9 cellular contexts compared by ENCODE assay signal in the genomic region with DNA sequence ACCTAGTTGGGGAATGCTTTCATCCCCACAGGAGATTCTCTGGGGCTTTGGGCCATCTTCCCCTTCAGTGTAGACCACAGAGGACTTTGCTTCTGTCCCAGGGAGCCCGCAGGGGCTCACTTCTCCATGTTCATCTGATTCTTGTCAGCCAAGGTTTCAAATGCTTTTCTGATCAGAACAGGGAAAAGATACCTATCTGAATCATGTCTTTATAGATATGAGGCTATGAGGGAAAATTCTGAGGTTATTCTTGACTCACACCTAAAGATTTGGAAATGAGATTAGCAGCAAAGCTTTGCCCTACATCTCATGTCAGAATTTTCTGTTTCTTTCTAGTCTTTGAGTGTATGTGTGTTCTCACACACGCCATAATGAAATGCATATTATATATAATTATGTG. TPM values are rescaled to one million over a fixed set of nuclear protein-coding genes. Genes with fewer than 3 reads are reported as not detected.
A peak's percentile ranks its signal among the peaks of the same experiment; 100 is the strongest.
DNase-seq lines count a peak whose midpoint lies in the region; ATAC-seq and TF ChIP-seq lines count a peak whose summit lies in the region.
"Had no signal": no experiment of that assay in that cellular context is flagged by ENCODE, and none has a peak within 500 bp of the region (broad histone marks: within the 10 kb centered on the region; RNA-seq: fewer than 3 reads in every experiment).

No MANE protein-coding gene starts in this region.

- DNase-seq in T-cell: no peak
- DNase-seq in natural killer cell: no peak
- no peak for DNase-seq in right lobe of liver
- no peak for DNase-seq in NK-92 treated with Interleukin-12 subunit alpha and Interleukin-12 subunit beta, amount 100 ng/mL, for 24 hours (lab: John Stamatoyannopoulos, UW)
- DNase-seq: amygdala had no signal

- no peak for TF ChIP-seq POLR2A in right lobe of liver (IDR thresholded peaks at IDR 0.05)

- H3K27me3 Mint-ChIP-seq in T-cell (no peaks in the 10 kb centered on the region), natural killer cell (ENCODE audit: low read depth in 2 of 2) (no peaks in the 10 kb centered on the region)

- H3K4me3 Mint-ChIP-seq in T-cell (peak overlapping the region; percentile 54 to 69 (median 64)), natural killer cell (peak overlapping the region; percentile 75)

- no peaks in the 10 kb centered on the region for H3K4me1 ChIP-seq in right lobe of liver

- WGBS in right lobe of liver (ENCODE audit: insufficient coverage, low coverage, low lambda C conversion rate, missing lambda C conversion rate): 38% methylated on average over 2 of the region's 2 CpGs

- H3K4me3 ChIP-seq in right lobe of liver: no peak overlapping the region

- POLR2A ChIA-PET in T-cell (lab: Charles Lee): interaction anchor here in 1 of 2 donors (0.7 kb wide), 1 partner anchor 65 kb away, joined by 3 read pairs; no protein-coding TSS in a partner anchor

- intact Hi-C loops in natural killer cell (cut with micrococcal nuclease): loop anchor here (5.0 kb wide), 1 partner anchor 35 kb away; no protein-coding TSS in a partner anchor
- intact Hi-C loops in right lobe of liver (cut with DNase I): no loop called here

- no peaks in the 10 kb centered on the region for H3K27me3 ChIP-seq in right lobe of liver

- H3K4me1 Mint-ChIP-seq in T-cell: peaks cover 74 to 80% (median 79%) of the 10 kb centered on the region in 3 donors
- peaks cover 65 to 70% of the 10 kb centered on the region in 2 donors for H3K4me1 Mint-ChIP-seq in natural killer cell

- H3K9me3 Mint-ChIP-seq in T-cell (no peaks in the 10 kb centered on the region), natural killer cell (no peaks in the 10 kb centered on the region)

- H3K36me3 Mint-ChIP-seq in T-cell (peaks cover 81% of the 10 kb centered on the region), natural killer cell (peaks cover 38% of the 10 kb centered on the region)

- CTCF ChIA-PET in T-cell (lab: Charles Lee): interaction anchor here in 1 of 2 donors (1.0 kb wide), 1 partner anchor 30 kb away, joined by 3 read pairs; no protein-coding TSS in a partner anchor

- ATAC-seq in GM18520 (IDR thresholded peaks at IDR 0.05; ENCODE audit: unreplicated experiment): peak; percentile 20
- peak; percentile 9 for ATAC-seq in HG02623 (IDR thresholded peaks at IDR 0.05; ENCODE audit: unreplicated experiment)
- peak in 3 of 4 experiments; percentile 10 to 16 (median 16) for ATAC-seq in T-cell (replicated peaks in 1 of 4)
- peak in 2 of 3 donors; percentile 22 to 25 for ATAC-seq in natural killer cell
- no peak for ATAC-seq in right lobe of liver
- ATAC-seq in GM21367 (IDR thresholded peaks at IDR 0.05; ENCODE audit: unreplicated experiment): no peak

- H3K27ac Mint-ChIP-seq in T-cell (peak overlapping the region; percentile 92 to 96), natural killer cell (peak overlapping the region; percentile 82 to 95)

- no peaks in the 10 kb centered on the region for H3K9me3 ChIP-seq in right lobe of liver

- no peak for TF ChIP-seq CTCF in natural killer cell (IDR thresholded peaks at IDR 0.05)
- no peak for TF ChIP-seq CTCF in right lobe of liver (IDR thresholded peaks at IDR 0.05)

- no peak overlapping the region for H3K27ac ChIP-seq in right lobe of liver
- H3K27ac ChIP-seq: epithelial cell of prostate had no signal

- H3K36me3 ChIP-seq in right lobe of liver: no peaks in the 10 kb centered on the region

RNA-seq across cellular contexts. Expression of a gene that starts 53.3 kb away (rescaled TPM):
- 10 to 100 TPM; 10.3 to 17.1 (median 14.5) TPM for total RNA-seq in T-cell
- total RNA-seq in natural killer cell: 10 to 100 TPM in 1 of 3 donors, 1 to 10 TPM in 2; 5.5 to 12.6 (median 7.6) TPM
- 10 to 100 TPM in 1 of 6 experiments, 1 to 10 TPM in 5; 2.0 to 12.2 (median 4.4) TPM for total RNA-seq in right lobe of liver

Comparison
In these comparisons a context has a peak if more than half of its experiments do, and no peak if none do; other contexts are left out.
1. ATAC-seq: peak in GM18520 (single experiment), HG02623 (single experiment), T-cell (3 of 4) and natural killer cell (2 of 3); none in right lobe of liver (0 of 4) and GM21367 (single experiment).